ENCODE assay signal across 28 cellular contexts in the genomic region with DNA sequence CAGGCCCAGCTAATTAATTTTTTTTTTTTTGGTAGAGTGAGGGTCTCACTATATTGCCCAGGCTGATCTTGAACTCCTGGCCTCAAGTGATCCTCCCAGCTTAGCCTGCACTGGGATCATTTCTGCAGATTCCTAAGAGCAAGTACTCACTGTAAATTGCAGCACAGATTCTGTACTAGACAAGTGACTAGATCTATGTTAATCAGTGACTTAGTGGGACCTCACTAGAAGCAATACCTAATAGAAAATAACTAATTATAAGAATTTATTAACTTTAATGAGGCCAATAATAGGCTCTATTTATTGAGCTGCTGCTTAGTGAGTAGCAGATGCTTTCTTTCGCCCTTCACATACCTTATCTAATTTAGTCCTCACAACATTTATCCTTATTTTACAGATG.
DNase-seq lines count a peak whose midpoint lies in the region; ATAC-seq and TF ChIP-seq lines count a peak whose summit lies in the region.
"Had no signal": no experiment of that assay in that cellular context is flagged by ENCODE, and none has a peak within 500 bp of the region (broad histone marks: within the 10 kb centered on the region; RNA-seq: fewer than 3 reads in every experiment).

No MANE protein-coding gene starts in this region.

- H3K27me3 Mint-ChIP-seq in stimulated activated memory B cell treated with anti-CD40 and anti-IgM and Interleukin-4, amounts not matched to agents 10 μg/mL and 1 μg/mL and 100 μg/mL, for 72 hours = no peaks in the 10 kb centered on the region
- H3K27me3 Mint-ChIP-seq: brain; stimulated activated naive CD8-positive, alpha-beta T cell treated with anti-CD3 and anti-CD28 coated beads, Interleukin-15, Interleukin-2, amounts not matched to agents 100 ng/mL and 50 ng/mL, for 24 hours had no signal

- peaks cover 99% of the 10 kb centered on the region for H3K4me1 Mint-ChIP-seq in stimulated activated memory B cell treated with anti-CD40 and anti-IgM and Interleukin-4, amounts not matched to agents 10 μg/mL and 1 μg/mL and 100 μg/mL, for 72 hours

- H3K9me3 Mint-ChIP-seq in stimulated activated memory B cell treated with anti-CD40 and anti-IgM and Interleukin-4, amounts not matched to agents 10 μg/mL and 1 μg/mL and 100 μg/mL, for 72 hours = no peaks in the 10 kb centered on the region
- H3K9me3 Mint-ChIP-seq: activated T-cell treated with anti-CD3 and anti-CD28 coated beads, Interleukin-2, amount 50 U/mL, for 4 hours; brain; stimulated activated naive CD8-positive, alpha-beta T cell treated with anti-CD3 and anti-CD28 coated beads, Interleukin-15, Interleukin-2, amounts not matched to agents 100 ng/mL and 50 ng/mL, for 24 hours had no signal

- TF ChIP-seq CTCF in GM10248 (IDR thresholded peaks at IDR 0.05; ENCODE audit: control extremely low read depth, extremely low read depth, low read depth, missing control alignments) = no peak

- H3K27ac Mint-ChIP-seq in stimulated activated memory B cell treated with anti-CD40 and anti-IgM and Interleukin-4, amounts not matched to agents 10 μg/mL and 1 μg/mL and 100 μg/mL, for 72 hours = peak overlapping the region; percentile 91
- H3K27ac Mint-ChIP-seq: brain; stimulated activated naive CD8-positive, alpha-beta T cell treated with anti-CD3 and anti-CD28 coated beads, Interleukin-15, Interleukin-2, amounts not matched to agents 100 ng/mL and 50 ng/mL, for 24 hours had no signal

- CTCF ChIA-PET in GM10248 (lab: Yijun Ruan, JAX) = interaction anchor here (1.3 to 5.6 kb wide), 6 partner anchors 10 to 105 kb away, joined by 3 to 45 read pairs (median 4); partner anchors contain the start of gene UTS2B

- POLR2A ChIA-PET in GM10248 (lab: Yijun Ruan, JAX) = no interaction called here

- peaks cover 5% of the 10 kb centered on the region for H3K36me3 Mint-ChIP-seq in stimulated activated memory B cell treated with anti-CD40 and anti-IgM and Interleukin-4, amounts not matched to agents 10 μg/mL and 1 μg/mL and 100 μg/mL, for 72 hours

- no peak overlapping the region for H3K4me3 Mint-ChIP-seq in stimulated activated memory B cell treated with anti-CD40 and anti-IgM and Interleukin-4, amounts not matched to agents 10 μg/mL and 1 μg/mL and 100 μg/mL, for 72 hours
- H3K4me3 Mint-ChIP-seq: activated T-cell treated with anti-CD3 and anti-CD28 coated beads, Interleukin-2, amount 50 U/mL, for 4 hours; brain; stimulated activated naive CD8-positive, alpha-beta T cell treated with anti-CD3 and anti-CD28 coated beads, Interleukin-15, Interleukin-2, amounts not matched to agents 100 ng/mL and 50 ng/mL, for 24 hours had no signal

- DNase-seq in GM10248 (ENCODE audit: extremely low spot score) (no peak), dedifferentiated amniotic fluid mesenchymal stem cell (ENCODE audit: extremely low spot score) (no peak)
- DNase-seq: activated CD4-positive, CD25-positive, alpha-beta regulatory T cell treated with anti-CD3 and anti-CD28 coated beads, Interleukin-2, amount 50 U/mL, for 72 hours; activated CD8-positive, alpha-beta memory T cell treated with anti-CD3 and anti-CD28 coated beads for 24 hours; activated T-cell treated with anti-CD3 and anti-CD28 coated beads, Interleukin-2, amount 50 U/mL, for 4 hours; C1 segment of cervical spinal cord; Calu3; effector memory CD4-positive, alpha-beta T cell; erythroblast; GM23248; head of caudate nucleus; KG1; kidney glomerular epithelial cell; lower lobe of right lung; NCI-H524 treated with DMSO at 0.1 percent for 48 hours; right cardiac atrium; RPMI8226; stimulated activated CD4-positive, alpha-beta T cell treated with anti-CD3 and anti-CD28 coated beads, Interleukin-12 subunit alpha, Interleukin-12 subunit beta, amount 100 ng/mL, for 4 hours; stimulated activated CD4-positive, alpha-beta T cell treated with anti-CD3 and anti-CD28 coated beads, Interleukin-4, amount 100 ng/mL, for 4 hours; transverse colon had no signal

- ATAC-seq in GM19452 (IDR thresholded peaks at IDR 0.05; ENCODE audit: unreplicated experiment) = peak; percentile 54
- ATAC-seq in HG02938 (IDR thresholded peaks at IDR 0.05; ENCODE audit: unreplicated experiment) = peak; percentile 59
- peak; percentile 63 for ATAC-seq in HG03571 (IDR thresholded peaks at IDR 0.05; ENCODE audit: unreplicated experiment)
- ATAC-seq in stimulated activated memory B cell treated with anti-CD40 and anti-IgM and Interleukin-4, amounts not matched to agents 10 μg/mL and 1 μg/mL and 100 μg/mL, for 72 hours = no peak
- no peak for ATAC-seq in GM21515 (IDR thresholded peaks at IDR 0.05; ENCODE audit: unreplicated experiment)
- ATAC-seq in HG03039 (IDR thresholded peaks at IDR 0.05; ENCODE audit: unreplicated experiment) = no peak
- ATAC-seq: activated T-cell treated with anti-CD3 and anti-CD28 coated beads, Interleukin-2, amount 50 U/mL, for 4 hours; lower lobe of right lung; right cardiac atrium had no signal

Comparison
In these comparisons a context has a peak if more than half of its experiments do, and no peak if none do; other contexts are left out.
1. ATAC-seq: peak in GM19452 (single experiment), HG02938 (single experiment) and HG03571 (single experiment); none in stimulated activated memory B cell treated with anti-CD40 and anti-IgM and Interleukin-4, amounts not matched to agents 10 μg/mL and 1 μg/mL and 100 μg/mL, for 72 hours (single experiment), GM21515 (single experiment) and HG03039 (single experiment).